In genomic region chr21:44087426-44088400, GRCh38 we compare ENCODE assay signal across 14 cellular contexts. TPM values are rescaled to one million over a fixed set of nuclear protein-coding genes. Genes with fewer than 3 reads are reported as not detected.
DNase-seq lines count a peak whose midpoint lies in the region; ATAC-seq, FAIRE-seq and TF ChIP-seq lines count a peak whose summit lies in the region.
"Had no signal": no experiment of that assay in that cellular context is flagged by ENCODE, and none has a peak within 500 bp of the region (broad histone marks: within the 10 kb centered on the region; RNA-seq: fewer than 3 reads in every experiment).

No MANE protein-coding gene starts in this region.

- WGBS in liver, result 90% methylated on average over 33 of the region's 33 CpGs
- WGBS in HepG2 (ENCODE audit: low lambda C conversion rate), result 98% methylated on average over 23 of the region's 33 CpGs

- ATAC-seq in HepG2, result no peak
- ATAC-seq in GM19324 (IDR thresholded peaks at IDR 0.05; ENCODE audit: low FRiP score, unreplicated experiment), result no peak
- ATAC-seq in GM18868 (IDR thresholded peaks at IDR 0.05; ENCODE audit: unreplicated experiment), result no peak

- BruUV-seq in HepG2 (replicated peaks; lab: Mats Ljungman, UMichigan), result no TSS peak

- DNase-seq in HepG2 (ENCODE audit: low spot score) (no peak), caudate nucleus (lab: John Stamatoyannopoulos, UW) (no peak), myocyte (ENCODE audit: low read depth) (peak; percentile 3), ureter (ENCODE audit: low spot score) (peak; percentile 41), AG08396 (ENCODE audit: low spot score) (no peak)
- DNase-seq: activated gamma-delta T cell; effector CD4-positive, alpha-beta T cell; stimulated activated CD4-positive, alpha-beta T cell treated with anti-CD3 and anti-CD28 coated beads, Interleukin-4, amount 100 ng/mL, for 1 hour; T-helper 9 cell had no signal

- H3K27ac ChIP-seq in liver (ENCODE audit: low read depth in 1 of 2, low read length in 2 of 2), result peak overlapping the region; percentile 9 to 25
- H3K27ac ChIP-seq in HepG2 (ENCODE audit: extremely low read length, insufficient read depth, low read length), result no peak overlapping the region
- peak overlapping the region; percentile 100 for H3K27ac ChIP-seq in caudate nucleus (ENCODE audit: low read depth, low read length)
- H3K27ac ChIP-seq: C4-2B had no signal

- H2AFZ ChIP-seq in HepG2 (ENCODE audit: low read length), result no peak overlapping the region

- no peak overlapping the region for H3K4me2 ChIP-seq in HepG2 (ENCODE audit: low read depth, low read length)

- H3K27me3 ChIP-seq in liver (ENCODE audit: control insufficient read depth in 4 of 4, insufficient read depth in 4 of 4, low read length in 3 of 4) (no peaks in the 10 kb centered on the region), HepG2 (ENCODE audit: control insufficient read depth in 1 of 2, insufficient read depth in 2 of 2, low read length in 2 of 2) (no peaks in the 10 kb centered on the region)

- H3K36me3 ChIP-seq in liver (ENCODE audit: control insufficient read depth in 4 of 4, insufficient read depth in 3 of 4, low read depth in 1 of 4, low read length in 3 of 4) (peaks cover 16 to 46% (median 26%) of the 10 kb centered on the region in 4 donors), HepG2 (replicated peaks in 1 of 2; ENCODE audit: control insufficient read depth in 1 of 2, insufficient read depth in 2 of 2, low read length in 2 of 2) (peaks cover 18 to 67% of the 10 kb centered on the region in 2 experiments; a peak in 4 of 5 replicates)

- POLR2A ChIA-PET in HepG2 (lab: Yijun Ruan, JAX), result no interaction called here

- H3K4me3 ChIP-seq in liver (ENCODE audit: low read depth in 1 of 3, low read length in 3 of 3), result no peak overlapping the region
- no peak overlapping the region for H3K4me3 ChIP-seq in HepG2 (replicated peaks in 1 of 3; ENCODE audit: insufficient read depth in 1 of 3, low read depth in 2 of 3, low read length in 3 of 3)

- H3K9me3 ChIP-seq in liver (ENCODE audit: control insufficient read depth in 4 of 4, low read length in 3 of 4) (no peaks in the 10 kb centered on the region), HepG2 (ENCODE audit: low read length) (no peaks in the 10 kb centered on the region)

- CTCF ChIA-PET in HepG2 (lab: Yijun Ruan, JAX; ENCODE audit: low intra/inter-chr PET ratio, low total read pairs), result no interaction called here

- H4K20me1 ChIP-seq in HepG2 (ENCODE audit: insufficient read depth, low read length), result no peaks in the 10 kb centered on the region

- H3K4me1 ChIP-seq in liver (ENCODE audit: control insufficient read depth in 4 of 4, insufficient read depth in 4 of 4, low read length in 3 of 4), result peaks cover 1 to 29% (median 9%) of the 10 kb centered on the region in 4 donors
- H3K4me1 ChIP-seq in HepG2 (ENCODE audit: insufficient read depth, low read length), result no peaks in the 10 kb centered on the region

- in situ Hi-C loops in HepG2 (cut with HindIII; ENCODE audit: extremely low pct_ligation_motif_present, low pct_unique_long_range_greater_than_20kb), result no loop called here

- no peak for TF ChIP-seq EP300 in HepG2 (IDR thresholded peaks at IDR 0.05; ENCODE audit: low read depth in 2 of 2, low read length in 2 of 2)
- TF ChIP-seq EP300 in HepG2 (CRISPR knock-in tag; IDR thresholded peaks at IDR 0.05; ENCODE audit: borderline replicate concordance), result no peak

- FAIRE-seq in HepG2 (lab: Jason Lieb, UNC), result no peak
- FAIRE-seq: urothelium cell line had no signal

- no peaks in the 10 kb centered on the region for H3K79me2 ChIP-seq in HepG2 (ENCODE audit: insufficient read depth, low read length)

- TF ChIP-seq RAD21 in liver (IDR thresholded peaks at IDR 0.05), result no peak
- TF ChIP-seq RAD21 in HepG2 (CRISPR knock-in tag; IDR thresholded peaks at IDR 0.05), result no peak

- TF ChIP-seq POLR2A in HepG2 (IDR thresholded peaks at IDR 0.05; ENCODE audit: insufficient read depth in 1 of 2, low read depth in 2 of 2, low read length in 2 of 2), result no peak

- intact Hi-C loops in HepG2 (cut with micrococcal nuclease; ENCODE audit: unreplicated experiment), result no loop called here

- TF ChIP-seq CTCF in liver (IDR thresholded peaks at IDR 0.05; ENCODE audit: low read depth, low read length, missing input control) (no peak), HepG2 (CRISPR knock-in tag; IDR thresholded peaks at IDR 0.05) (no peak)

- H3K9ac ChIP-seq in liver (ENCODE audit: low read depth in 1 of 2, low read length in 2 of 2) (no peak overlapping the region), HepG2 (ENCODE audit: insufficient read depth, low read depth, low read length) (no peak overlapping the region)

TF ChIP-seq in HepG2, 621 proteins besides CTCF, POLR2A, EP300 and RAD21 (continues in another document):
- TF ChIP-seq ZFP36L1 (CRISPR knock-in tag; IDR thresholded peaks at IDR 0.05) (no peak), ZSCAN5A (CRISPR knock-in tag; IDR thresholded peaks at IDR 0.05; ENCODE audit: borderline replicate concordance) (no peak), KDM2A (CRISPR knock-in tag; IDR thresholded peaks at IDR 0.05; ENCODE audit: borderline replicate concordance, low read depth) (no peak)

RNA-seq across cellular contexts. Expression of gene PWP2, which starts 19.5 kb away (rescaled TPM):
- total RNA-seq in liver, result 1 to 10 TPM; 4.6 to 8.4 TPM
- under 1 TPM; 0.66 to 0.85 TPM for polyA plus RNA-seq in liver
- 17.0 and 17.7 TPM in 2 replicates for total RNA-seq in HepG2 (2016; rRNA removed; fragmentation: Illumina TruSeq; extraction: Trizol)
- 3.0 and 3.7 TPM in 2 replicates for total RNA-seq in HepG2 (2016; cell fraction: cytosol; rRNA removed; fragmentation: Illumina TruSeq; extraction: Trizol; ENCODE audit: low read depth)
- 19.8 TPM in 2 replicates for total RNA-seq in HepG2 (2016; cell fraction: insoluble cytoplasmic fraction; rRNA removed; fragmentation: Illumina TruSeq; extraction: Trizol)
- total RNA-seq in HepG2 (2016; cell fraction: membrane; rRNA removed; fragmentation: Illumina TruSeq; extraction: Trizol), result 4.1 and 5.3 TPM in 2 replicates
- 10.7 and 12.9 TPM in 2 replicates for total RNA-seq in HepG2 (2016; cell fraction: nucleus; rRNA removed; fragmentation: Illumina TruSeq; extraction: Trizol)
- polyA plus RNA-seq in HepG2 (2011; rRNA removed), result 7.7 and 9.6 TPM in 2 replicates
- 8.8 and 8.9 TPM in 2 replicates for polyA plus RNA-seq in HepG2 (2011; cell fraction: cytosol; rRNA removed)
- 16.7 and 17.7 TPM in 2 replicates for polyA plus RNA-seq in HepG2 (2011; cell fraction: nucleus; rRNA removed)
- 7.5 and 10.4 TPM in 2 replicates for polyA plus RNA-seq in HepG2 (2012)
- polyA plus RNA-seq in HepG2 (2016; cell fraction: cytosol; fragmentation: Illumina TruSeq; extraction: Trizol; ENCODE audit: low read depth), result 0.66 and 0.87 TPM in 2 replicates
- 9.5 and 12.0 TPM in 2 replicates for polyA plus RNA-seq in HepG2 (2016; cell fraction: insoluble cytoplasmic fraction; fragmentation: Illumina TruSeq; extraction: Trizol; ENCODE audit: low read depth)
- polyA plus RNA-seq in HepG2 (2016; cell fraction: membrane; fragmentation: Illumina TruSeq; extraction: Trizol; ENCODE audit: low read depth), result 0.99 and 1.2 TPM in 2 replicates
- 13.3 and 15.6 TPM in 2 replicates for polyA plus RNA-seq in HepG2 (2016; cell fraction: nucleus; fragmentation: Illumina TruSeq; extraction: Trizol; ENCODE audit: insufficient read depth, low read depth)
- polyA minus RNA-seq in HepG2 (2011; rRNA and poly(A)+ RNA removed; ENCODE audit: low replicate concordance), result 18.7 and 28.7 TPM in 2 replicates
- polyA minus RNA-seq in HepG2 (2011; cell fraction: cytosol; rRNA and poly(A)+ RNA removed), result 6.6 and 6.7 TPM in 2 replicates
- 12.1 and 13.9 TPM in 2 replicates for polyA minus RNA-seq in HepG2 (2011; cell fraction: nucleus; rRNA and poly(A)+ RNA removed)
- total RNA-seq in myocyte, result 22.6 and 28.4 TPM in 2 replicates
- polyA plus RNA-seq in myocyte (2012), result 13.4 TPM
- 8.3 TPM for total RNA-seq in ureter

RNA-seq across cellular contexts. Expression of gene GATD3, which starts 45.8 kb away (rescaled TPM):
- total RNA-seq in liver (10 to 100 TPM in 1 of 2 donors, 1 to 10 TPM in 1; 2.0 to 57.1 TPM), HepG2 (2016; rRNA removed; fragmentation: Illumina TruSeq; extraction: Trizol) (25.7 and 38.9 TPM in 2 replicates), myocyte (78.4 and 90.2 TPM in 2 replicates), ureter (9.2 TPM)
- polyA plus RNA-seq in liver (1 to 10 TPM; 3.0 to 6.4 TPM), HepG2 (2011; rRNA removed) (24.2 and 31.8 TPM in 2 replicates)
- total RNA-seq in HepG2 (2016; cell fraction: cytosol; rRNA removed; fragmentation: Illumina TruSeq; extraction: Trizol; ENCODE audit: low read depth), result 7.6 and 8.8 TPM in 2 replicates
- total RNA-seq in HepG2 (2016; cell fraction: insoluble cytoplasmic fraction; rRNA removed; fragmentation: Illumina TruSeq; extraction: Trizol), result 30.3 and 32.1 TPM in 2 replicates
- total RNA-seq in HepG2 (2016; cell fraction: membrane; rRNA removed; fragmentation: Illumina TruSeq; extraction: Trizol), result 11.3 and 13.7 TPM in 2 replicates
- 17.4 and 20.1 TPM in 2 replicates for total RNA-seq in HepG2 (2016; cell fraction: nucleus; rRNA removed; fragmentation: Illumina TruSeq; extraction: Trizol)
- polyA plus RNA-seq in HepG2 (2011; cell fraction: cytosol; rRNA removed), result 28.0 and 35.4 TPM in 2 replicates
- polyA plus RNA-seq in HepG2 (2011; cell fraction: nucleus; rRNA removed), result 115 and 120 TPM in 2 replicates
- polyA plus RNA-seq in HepG2 (2012), result 19.3 and 24.3 TPM in 2 replicates
- polyA plus RNA-seq in HepG2 (2016; cell fraction: cytosol; fragmentation: Illumina TruSeq; extraction: Trizol; ENCODE audit: low read depth), result 8.7 TPM in 2 replicates
- 41.9 and 46.2 TPM in 2 replicates for polyA plus RNA-seq in HepG2 (2016; cell fraction: insoluble cytoplasmic fraction; fragmentation: Illumina TruSeq; extraction: Trizol; ENCODE audit: low read depth)
- 12.9 and 13.2 TPM in 2 replicates for polyA plus RNA-seq in HepG2 (2016; cell fraction: membrane; fragmentation: Illumina TruSeq; extraction: Trizol; ENCODE audit: low read depth)
- 48.1 and 49.2 TPM in 2 replicates for polyA plus RNA-seq in HepG2 (2016; cell fraction: nucleus; fragmentation: Illumina TruSeq; extraction: Trizol; ENCODE audit: insufficient read depth, low read depth)
- polyA minus RNA-seq in HepG2 (2011; rRNA and poly(A)+ RNA removed; ENCODE audit: low replicate concordance), result 19.6 and 28.8 TPM in 2 replicates
- polyA minus RNA-seq in HepG2 (2011; cell fraction: cytosol; rRNA and poly(A)+ RNA removed), result 11.9 and 18.7 TPM in 2 replicates
- 29.5 and 31.3 TPM in 2 replicates for polyA minus RNA-seq in HepG2 (2011; cell fraction: nucleus; rRNA and poly(A)+ RNA removed)
- polyA plus RNA-seq in myocyte (2012), result 75.8 TPM

Comparison
In these comparisons a context has a peak if more than half of its experiments do, and no peak if none do; other contexts are left out.
1. DNase-seq: peak in myocyte (single experiment) and ureter (single experiment); none in HepG2 (single experiment), caudate nucleus (0 of 61) and AG08396 (single experiment).